20 cellular contexts compared by ENCODE assay signal in genomic region chr6:140032177-140032576, GRCh38.
"Had no signal": no experiment of that assay in that cellular context is flagged by ENCODE, and none has a peak within 500 bp of the region (broad histone marks: within the 10 kb centered on the region; RNA-seq: fewer than 3 reads in every experiment).

No MANE protein-coding gene starts in this region.

- H3K4me3 ChIP-seq: heart left ventricle, left ventricle myocardium inferior, lower lobe of right lung, psoas muscle, right lobe of liver, tibial artery, upper lobe of right lung, vagina had no signal

- H3K9me3 ChIP-seq: lower lobe of right lung, neutrophil, right lobe of liver, upper lobe of right lung, vagina had no signal

- H3K4me1 Mint-ChIP-seq: naive B cell; stimulated activated memory B cell treated with anti-CD40 and anti-IgM and Interleukin-4, amounts not matched to agents 10 μg/mL and 1 μg/mL and 100 μg/mL, for 72 hours had no signal

- H3K9me3 Mint-ChIP-seq: effector memory CD8-positive, alpha-beta T cell had no signal

- H3K4me1 ChIP-seq: left ventricle myocardium inferior, lower lobe of right lung, psoas muscle, right lobe of liver, tibial artery, upper lobe of right lung, vagina had no signal

- H3K27ac Mint-ChIP-seq: dendritic cell treated with granulocyte-macrophage colony-stimulating factor and Interleukin-4, amounts not matched to agents 40 ng/mL and 50 ng/mL, for 4 days; effector memory CD8-positive, alpha-beta T cell; naive B cell; stimulated activated memory B cell treated with anti-CD40 and anti-IgM and Interleukin-4, amounts not matched to agents 10 μg/mL and 1 μg/mL and 100 μg/mL, for 72 hours; stimulated activated naive CD8-positive, alpha-beta T cell treated with anti-CD3 and anti-CD28 coated beads, Interleukin-15, Interleukin-2, amounts not matched to agents 100 ng/mL and 50 ng/mL, for 24 hours had no signal

- DNase-seq: effector memory CD8-positive, alpha-beta T cell; erythroblast; heart left ventricle; hypothalamus; islet precursor cell; left ventricle myocardium inferior; lower lobe of right lung; mesenchymal stem cell; naive B cell; psoas muscle; retina; right lobe of liver; stimulated activated CD4-positive, alpha-beta T cell treated with anti-CD3 and anti-CD28 coated beads, Interleukin-4, amount 100 ng/mL, for 1 hour; tibial artery; upper lobe of right lung had no signal

- H3K27me3 ChIP-seq: heart left ventricle, neutrophil, right lobe of liver, tibial artery, upper lobe of right lung, vagina had no signal

- H3K27me3 Mint-ChIP-seq: dendritic cell treated with granulocyte-macrophage colony-stimulating factor and Interleukin-4, amounts not matched to agents 40 ng/mL and 50 ng/mL, for 4 days had no signal

- ATAC-seq: effector memory CD8-positive, alpha-beta T cell; heart left ventricle; lower lobe of right lung; psoas muscle; stimulated activated memory B cell treated with anti-CD40 and anti-IgM and Interleukin-4, amounts not matched to agents 10 μg/mL and 1 μg/mL and 100 μg/mL, for 72 hours; upper lobe of right lung had no signal

- H3K27ac ChIP-seq: heart left ventricle, left ventricle myocardium inferior, lower lobe of right lung, neutrophil, psoas muscle, right lobe of liver, tibial artery, upper lobe of right lung, vagina had no signal

- H3K4me3 Mint-ChIP-seq: dendritic cell treated with granulocyte-macrophage colony-stimulating factor and Interleukin-4, amounts not matched to agents 40 ng/mL and 50 ng/mL, for 4 days; effector memory CD8-positive, alpha-beta T cell; stimulated activated memory B cell treated with anti-CD40 and anti-IgM and Interleukin-4, amounts not matched to agents 10 μg/mL and 1 μg/mL and 100 μg/mL, for 72 hours; stimulated activated naive CD8-positive, alpha-beta T cell treated with anti-CD3 and anti-CD28 coated beads, Interleukin-15, Interleukin-2, amounts not matched to agents 100 ng/mL and 50 ng/mL, for 24 hours had no signal

- H3K36me3 ChIP-seq: heart left ventricle, left ventricle myocardium inferior, lower lobe of right lung, neutrophil, right lobe of liver, tibial artery, upper lobe of right lung, vagina had no signal

- H3K36me3 Mint-ChIP-seq: naive B cell; stimulated activated memory B cell treated with anti-CD40 and anti-IgM and Interleukin-4, amounts not matched to agents 10 μg/mL and 1 μg/mL and 100 μg/mL, for 72 hours had no signal
